In the genomic region with DNA sequence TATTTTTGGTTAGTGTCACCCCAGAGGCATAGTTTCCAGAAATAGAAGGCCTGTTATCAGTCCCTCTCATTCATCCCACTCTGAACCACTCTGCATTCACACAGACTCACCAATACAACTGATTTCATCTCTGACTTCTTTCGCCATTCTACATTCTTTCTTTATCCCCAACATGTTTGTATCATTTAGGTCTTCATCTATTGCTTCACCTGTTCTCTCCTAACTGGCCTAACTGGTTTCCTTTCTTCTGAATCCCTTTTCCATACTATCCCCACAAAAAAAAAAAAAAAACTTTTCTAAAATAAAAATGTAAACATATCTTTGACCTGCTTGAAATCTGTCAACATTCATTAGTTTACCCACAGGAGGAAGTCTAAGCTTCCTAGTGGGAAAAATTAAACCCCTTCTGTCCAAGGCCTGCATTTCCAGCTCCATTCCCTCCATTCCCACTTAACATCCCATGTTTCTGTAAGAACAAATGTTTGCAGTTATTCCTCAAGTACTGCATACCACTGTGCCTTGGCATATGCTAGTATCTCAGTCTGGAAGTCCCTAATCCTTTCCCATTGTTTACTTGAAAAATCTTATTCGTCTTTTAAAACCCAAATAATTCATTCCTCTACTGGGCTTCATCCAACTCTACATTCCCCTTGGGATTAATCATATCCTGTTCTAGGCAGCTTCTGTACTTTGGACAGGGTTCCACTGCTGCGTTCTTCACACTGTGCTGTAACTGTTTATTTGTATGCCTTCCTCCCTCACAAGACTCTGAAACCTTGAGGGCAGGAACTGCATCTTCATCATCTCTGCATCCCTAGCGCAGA, we compare ENCODE assay signal across 1 cellular context.
TF ChIP-seq lines count a peak whose summit lies in the region.

No MANE protein-coding gene starts in this region.

TF ChIP-seq in HepG2, 621 proteins besides CTCF, POLR2A, EP300 and RAD21 (continued from another document and continues in another):
- TF ChIP-seq, protein P1, sequence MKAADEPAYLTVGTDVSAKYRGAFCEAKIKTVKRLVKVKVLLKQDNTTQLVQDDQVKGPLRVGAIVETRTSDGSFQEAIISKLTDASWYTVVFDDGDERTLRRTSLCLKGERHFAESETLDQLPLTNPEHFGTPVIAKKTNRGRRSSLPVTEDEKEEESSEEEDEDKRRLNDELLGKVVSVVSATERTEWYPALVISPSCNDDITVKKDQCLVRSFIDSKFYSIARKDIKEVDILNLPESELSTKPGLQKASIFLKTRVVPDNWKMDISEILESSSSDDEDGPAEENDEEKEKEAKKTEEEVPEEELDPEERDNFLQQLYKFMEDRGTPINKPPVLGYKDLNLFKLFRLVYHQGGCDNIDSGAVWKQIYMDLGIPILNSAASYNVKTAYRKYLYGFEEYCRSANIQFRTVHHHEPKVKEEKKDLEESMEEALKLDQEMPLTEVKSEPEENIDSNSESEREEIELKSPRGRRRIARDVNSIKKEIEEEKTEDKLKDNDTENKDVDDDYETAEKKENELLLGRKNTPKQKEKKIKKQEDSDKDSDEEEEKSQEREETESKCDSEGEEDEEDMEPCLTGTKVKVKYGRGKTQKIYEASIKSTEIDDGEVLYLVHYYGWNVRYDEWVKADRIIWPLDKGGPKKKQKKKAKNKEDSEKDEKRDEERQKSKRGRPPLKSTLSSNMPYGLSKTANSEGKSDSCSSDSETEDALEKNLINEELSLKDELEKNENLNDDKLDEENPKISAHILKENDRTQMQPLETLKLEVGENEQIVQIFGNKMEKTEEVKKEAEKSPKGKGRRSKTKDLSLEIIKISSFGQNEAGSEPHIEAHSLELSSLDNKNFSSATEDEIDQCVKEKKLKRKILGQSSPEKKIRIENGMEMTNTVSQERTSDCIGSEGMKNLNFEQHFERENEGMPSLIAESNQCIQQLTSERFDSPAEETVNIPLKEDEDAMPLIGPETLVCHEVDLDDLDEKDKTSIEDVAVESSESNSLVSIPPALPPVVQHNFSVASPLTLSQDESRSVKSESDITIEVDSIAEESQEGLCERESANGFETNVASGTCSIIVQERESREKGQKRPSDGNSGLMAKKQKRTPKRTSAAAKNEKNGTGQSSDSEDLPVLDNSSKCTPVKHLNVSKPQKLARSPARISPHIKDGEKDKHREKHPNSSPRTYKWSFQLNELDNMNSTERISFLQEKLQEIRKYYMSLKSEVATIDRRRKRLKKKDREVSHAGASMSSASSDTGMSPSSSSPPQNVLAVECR (CRISPR knock-in tag; IDR thresholded peaks at IDR 0.05; ENCODE audit: borderline replicate concordance): peak; percentile 21; the same call in 1 of the 2 replicates
- no peak for TF ChIP-seq HNF1B (CRISPR knock-in tag; IDR thresholded peaks at IDR 0.05)
- no peak for TF ChIP-seq ZBTB46 (CRISPR knock-in tag; IDR thresholded peaks at IDR 0.05; ENCODE audit: borderline replicate concordance)
- TF ChIP-seq ZNF10 (CRISPR knock-in tag; IDR thresholded peaks at IDR 0.05; ENCODE audit: borderline replicate concordance, low read depth): no peak
- peak; percentile 4; the same call in 1 of the 2 replicates for TF ChIP-seq THAP11 (CRISPR knock-in tag; IDR thresholded peaks at IDR 0.05)
- no peak for TF ChIP-seq ZNF883 (CRISPR knock-in tag; IDR thresholded peaks at IDR 0.05; ENCODE audit: not compliant biosample characterization)
- TF ChIP-seq SMC3 (IDR thresholded peaks at IDR 0.05; ENCODE audit: low read length): no peak
- TF ChIP-seq, protein P2, sequence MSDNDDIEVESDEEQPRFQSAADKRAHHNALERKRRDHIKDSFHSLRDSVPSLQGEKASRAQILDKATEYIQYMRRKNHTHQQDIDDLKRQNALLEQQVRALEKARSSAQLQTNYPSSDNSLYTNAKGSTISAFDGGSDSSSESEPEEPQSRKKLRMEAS (IDR thresholded peaks at IDR 0.05): no peak
- TF ChIP-seq SPEN (CRISPR knock-in tag; IDR thresholded peaks at IDR 0.05; ENCODE audit: low read depth): no peak
- 0 out of 2 replicates have a peak, but pooled peaks have one; percentile 31 for TF ChIP-seq IRF2 (CRISPR knock-in tag; IDR thresholded peaks at IDR 0.05)
- TF ChIP-seq, protein P3, sequence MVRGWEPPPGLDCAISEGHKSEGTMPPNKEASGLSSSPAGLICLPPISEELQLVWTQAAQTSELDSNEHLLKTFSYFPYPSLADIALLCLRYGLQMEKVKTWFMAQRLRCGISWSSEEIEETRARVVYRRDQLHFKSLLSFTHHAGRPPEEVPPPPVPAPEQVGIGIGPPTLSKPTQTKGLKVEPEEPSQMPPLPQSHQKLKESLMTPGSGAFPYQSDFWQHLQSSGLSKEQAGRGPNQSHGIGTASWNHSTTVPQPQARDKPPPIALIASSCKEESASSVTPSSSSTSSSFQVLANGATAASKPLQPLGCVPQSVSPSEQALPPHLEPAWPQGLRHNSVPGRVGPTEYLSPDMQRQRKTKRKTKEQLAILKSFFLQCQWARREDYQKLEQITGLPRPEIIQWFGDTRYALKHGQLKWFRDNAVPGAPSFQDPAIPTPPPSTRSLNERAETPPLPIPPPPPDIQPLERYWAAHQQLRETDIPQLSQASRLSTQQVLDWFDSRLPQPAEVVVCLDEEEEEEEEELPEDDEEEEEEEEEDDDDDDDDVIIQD (CRISPR knock-in tag; IDR thresholded peaks at IDR 0.05; ENCODE audit: low read depth): peak; percentile 81
- TF ChIP-seq, protein P4, sequence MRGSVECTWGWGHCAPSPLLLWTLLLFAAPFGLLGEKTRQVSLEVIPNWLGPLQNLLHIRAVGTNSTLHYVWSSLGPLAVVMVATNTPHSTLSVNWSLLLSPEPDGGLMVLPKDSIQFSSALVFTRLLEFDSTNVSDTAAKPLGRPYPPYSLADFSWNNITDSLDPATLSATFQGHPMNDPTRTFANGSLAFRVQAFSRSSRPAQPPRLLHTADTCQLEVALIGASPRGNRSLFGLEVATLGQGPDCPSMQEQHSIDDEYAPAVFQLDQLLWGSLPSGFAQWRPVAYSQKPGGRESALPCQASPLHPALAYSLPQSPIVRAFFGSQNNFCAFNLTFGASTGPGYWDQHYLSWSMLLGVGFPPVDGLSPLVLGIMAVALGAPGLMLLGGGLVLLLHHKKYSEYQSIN (CRISPR knock-in tag; IDR thresholded peaks at IDR 0.05; ENCODE audit: borderline replicate concordance): no peak
- no peak for TF ChIP-seq ZNF207 (IDR thresholded peaks at IDR 0.05; ENCODE audit: borderline replicate concordance)
- TF ChIP-seq MAFG (CRISPR knock-in tag; IDR thresholded peaks at IDR 0.05): no peak
- TF ChIP-seq, protein P5, sequence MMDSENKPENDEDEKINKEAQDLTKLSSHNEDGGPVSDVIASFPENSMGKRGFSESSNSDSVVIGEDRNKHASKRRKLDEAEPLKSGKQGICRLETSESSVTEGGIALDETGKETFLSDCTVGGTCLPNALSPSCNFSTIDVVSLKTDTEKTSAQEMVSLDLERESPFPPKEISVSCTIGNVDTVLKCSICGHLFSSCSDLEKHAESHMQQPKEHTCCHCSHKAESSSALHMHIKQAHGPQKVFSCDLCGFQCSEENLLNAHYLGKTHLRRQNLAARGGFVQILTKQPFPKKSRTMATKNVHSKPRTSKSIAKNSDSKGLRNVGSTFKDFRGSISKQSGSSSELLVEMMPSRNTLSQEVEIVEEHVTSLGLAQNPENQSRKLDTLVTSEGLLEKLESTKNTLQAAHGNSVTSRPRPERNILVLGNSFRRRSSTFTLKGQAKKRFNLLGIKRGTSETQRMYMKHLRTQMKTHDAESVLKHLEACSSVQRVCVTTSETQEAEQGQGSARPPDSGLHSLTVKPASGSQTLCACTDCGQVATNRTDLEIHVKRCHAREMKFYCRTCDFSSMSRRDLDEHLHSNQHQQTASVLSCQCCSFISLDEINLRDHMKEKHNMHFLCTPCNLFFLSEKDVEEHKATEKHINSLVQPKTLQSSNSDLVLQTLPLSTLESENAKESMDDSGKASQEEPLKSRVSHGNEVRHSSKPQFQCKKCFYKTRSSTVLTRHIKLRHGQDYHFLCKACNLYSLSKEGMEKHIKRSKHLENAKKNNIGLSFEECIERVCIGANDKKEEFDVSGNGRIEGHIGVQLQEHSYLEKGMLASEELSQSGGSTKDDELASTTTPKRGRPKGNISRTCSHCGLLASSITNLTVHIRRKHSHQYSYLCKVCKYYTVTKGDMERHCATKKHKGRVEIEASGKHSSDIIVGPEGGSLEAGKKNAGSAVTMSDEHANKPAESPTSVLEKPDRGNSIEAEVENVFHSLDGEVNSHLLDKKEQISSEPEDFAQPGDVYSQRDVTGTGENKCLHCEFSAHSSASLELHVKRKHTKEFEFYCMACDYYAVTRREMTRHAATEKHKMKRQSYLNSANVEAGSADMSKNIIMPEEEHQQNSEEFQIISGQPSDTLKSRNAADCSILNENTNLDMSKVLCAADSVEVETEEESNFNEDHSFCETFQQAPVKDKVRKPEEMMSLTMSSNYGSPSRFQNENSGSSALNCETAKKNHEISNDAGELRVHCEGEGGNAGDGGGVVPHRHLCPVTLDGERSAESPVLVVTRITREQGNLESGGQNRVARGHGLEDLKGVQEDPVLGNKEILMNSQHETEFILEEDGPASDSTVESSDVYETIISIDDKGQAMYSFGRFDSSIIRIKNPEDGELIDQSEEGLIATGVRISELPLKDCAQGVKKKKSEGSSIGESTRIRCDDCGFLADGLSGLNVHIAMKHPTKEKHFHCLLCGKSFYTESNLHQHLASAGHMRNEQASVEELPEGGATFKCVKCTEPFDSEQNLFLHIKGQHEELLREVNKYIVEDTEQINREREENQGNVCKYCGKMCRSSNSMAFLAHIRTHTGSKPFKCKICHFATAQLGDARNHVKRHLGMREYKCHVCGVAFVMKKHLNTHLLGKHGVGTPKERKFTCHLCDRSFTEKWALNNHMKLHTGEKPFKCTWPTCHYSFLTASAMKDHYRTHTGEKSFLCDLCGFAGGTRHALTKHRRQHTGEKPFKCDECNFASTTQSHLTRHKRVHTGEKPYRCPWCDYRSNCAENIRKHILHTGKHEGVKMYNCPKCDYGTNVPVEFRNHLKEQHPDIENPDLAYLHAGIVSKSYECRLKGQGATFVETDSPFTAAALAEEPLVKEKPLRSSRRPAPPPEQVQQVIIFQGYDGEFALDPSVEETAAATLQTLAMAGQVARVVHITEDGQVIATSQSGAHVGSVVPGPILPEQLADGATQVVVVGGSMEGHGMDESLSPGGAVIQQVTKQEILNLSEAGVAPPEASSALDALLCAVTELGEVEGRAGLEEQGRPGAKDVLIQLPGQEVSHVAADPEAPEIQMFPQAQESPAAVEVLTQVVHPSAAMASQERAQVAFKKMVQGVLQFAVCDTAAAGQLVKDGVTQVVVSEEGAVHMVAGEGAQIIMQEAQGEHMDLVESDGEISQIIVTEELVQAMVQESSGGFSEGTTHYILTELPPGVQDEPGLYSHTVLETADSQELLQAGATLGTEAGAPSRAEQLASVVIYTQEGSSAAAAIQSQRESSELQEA (CRISPR knock-in tag; IDR thresholded peaks at IDR 0.05; ENCODE audit: not compliant biosample characterization): no peak
- TF ChIP-seq SMAD3 (CRISPR knock-in tag; IDR thresholded peaks at IDR 0.05): peak; percentile 35; the same call in 1 of the 2 replicates
- peak; percentile 24; the same call in 1 of the 2 replicates for TF ChIP-seq BHLHE40 (IDR thresholded peaks at IDR 0.05; ENCODE audit: low read length)
- no peak for TF ChIP-seq NFKBIZ (CRISPR knock-in tag; IDR thresholded peaks at IDR 0.05)
- peak; percentile 50; the same call in 1 of the 2 replicates for TF ChIP-seq PPARG (CRISPR knock-in tag; conservative IDR thresholded peaks at IDR 0.05)
- no peak for TF ChIP-seq ZNF570 (CRISPR knock-in tag; IDR thresholded peaks at IDR 0.05; ENCODE audit: borderline replicate concordance)
- no peak for TF ChIP-seq ZNF670 (CRISPR knock-in tag; IDR thresholded peaks at IDR 0.05; ENCODE audit: borderline replicate concordance)
- no peak for TF ChIP-seq DDIT3 (CRISPR knock-in tag; IDR thresholded peaks at IDR 0.05)
- TF ChIP-seq, protein P6, sequence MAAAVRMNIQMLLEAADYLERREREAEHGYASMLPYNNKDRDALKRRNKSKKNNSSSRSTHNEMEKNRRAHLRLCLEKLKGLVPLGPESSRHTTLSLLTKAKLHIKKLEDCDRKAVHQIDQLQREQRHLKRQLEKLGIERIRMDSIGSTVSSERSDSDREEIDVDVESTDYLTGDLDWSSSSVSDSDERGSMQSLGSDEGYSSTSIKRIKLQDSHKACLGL (CRISPR knock-in tag; IDR thresholded peaks at IDR 0.05): no peak
- TF ChIP-seq KMT2B (CRISPR knock-in tag; IDR thresholded peaks at IDR 0.05): no peak
- TF ChIP-seq THRA (CRISPR knock-in tag; IDR thresholded peaks at IDR 0.05; ENCODE audit: borderline replicate concordance): no peak
- no peak for TF ChIP-seq ISX (CRISPR knock-in tag; conservative IDR thresholded peaks at IDR 0.05)
- no peak for TF ChIP-seq NFATC3 (CRISPR knock-in tag; IDR thresholded peaks at IDR 0.05)
- no peak for TF ChIP-seq ELF1 (CRISPR knock-in tag; IDR thresholded peaks at IDR 0.05)
- TF ChIP-seq ZNF552 (CRISPR knock-in tag; IDR thresholded peaks at IDR 0.05; ENCODE audit: borderline replicate concordance): no peak
- peak; percentile 72 for TF ChIP-seq ZNF644 (CRISPR knock-in tag; IDR thresholded peaks at IDR 0.05; ENCODE audit: low read depth)
- 0 out of 2 replicates have a peak, but pooled peaks have one; percentile 31 for TF ChIP-seq ZNF543 (CRISPR knock-in tag; IDR thresholded peaks at IDR 0.05)
- TF ChIP-seq FOXK1 (CRISPR knock-in tag; IDR thresholded peaks at IDR 0.05; ENCODE audit: borderline replicate concordance, low read depth): no peak
